ENCODE assay signal across 1 cellular context in the genomic region with DNA sequence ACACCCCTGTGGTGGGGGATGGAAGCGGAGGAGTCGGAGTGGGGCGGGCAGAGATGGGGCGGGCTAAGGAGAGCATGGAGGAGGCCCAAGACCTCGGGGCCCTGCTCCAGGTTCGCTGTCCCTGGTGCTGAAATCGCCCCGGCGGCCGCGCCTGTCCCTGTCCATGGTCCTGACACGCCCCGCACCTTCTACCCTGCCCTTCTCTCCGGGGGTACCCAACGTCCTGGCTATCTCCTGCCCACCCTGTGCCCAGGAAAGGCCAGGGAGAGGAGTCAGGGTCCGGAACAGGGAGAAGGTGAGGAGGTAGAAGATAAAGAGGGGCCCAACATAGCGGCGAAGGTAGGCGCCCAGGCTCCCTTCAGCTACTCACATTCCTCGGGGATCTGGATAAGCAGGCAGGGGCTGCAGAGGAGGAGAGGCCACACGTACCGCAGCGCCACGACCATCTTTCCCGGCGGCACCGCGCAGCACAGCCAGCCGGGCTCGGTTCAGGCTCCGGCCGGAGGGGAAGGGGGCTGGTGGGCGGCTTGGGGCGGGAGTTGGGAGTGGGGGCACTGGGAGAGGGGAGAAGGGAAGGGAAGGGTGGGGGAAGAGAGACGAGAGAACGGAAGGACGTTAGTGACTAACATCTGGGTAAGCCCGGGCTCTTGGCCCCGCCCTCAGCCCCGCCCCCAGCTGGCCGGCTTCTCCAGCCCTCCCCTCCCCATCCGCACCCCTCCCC.
TF ChIP-seq lines count a peak whose summit lies in the region.

No MANE protein-coding gene starts in this region.

TF ChIP-seq in WTC11, 78 proteins besides CTCF, POLR2A, EP300 and RAD21 (continued from another document and continues in another):
- TF ChIP-seq, protein P1, sequence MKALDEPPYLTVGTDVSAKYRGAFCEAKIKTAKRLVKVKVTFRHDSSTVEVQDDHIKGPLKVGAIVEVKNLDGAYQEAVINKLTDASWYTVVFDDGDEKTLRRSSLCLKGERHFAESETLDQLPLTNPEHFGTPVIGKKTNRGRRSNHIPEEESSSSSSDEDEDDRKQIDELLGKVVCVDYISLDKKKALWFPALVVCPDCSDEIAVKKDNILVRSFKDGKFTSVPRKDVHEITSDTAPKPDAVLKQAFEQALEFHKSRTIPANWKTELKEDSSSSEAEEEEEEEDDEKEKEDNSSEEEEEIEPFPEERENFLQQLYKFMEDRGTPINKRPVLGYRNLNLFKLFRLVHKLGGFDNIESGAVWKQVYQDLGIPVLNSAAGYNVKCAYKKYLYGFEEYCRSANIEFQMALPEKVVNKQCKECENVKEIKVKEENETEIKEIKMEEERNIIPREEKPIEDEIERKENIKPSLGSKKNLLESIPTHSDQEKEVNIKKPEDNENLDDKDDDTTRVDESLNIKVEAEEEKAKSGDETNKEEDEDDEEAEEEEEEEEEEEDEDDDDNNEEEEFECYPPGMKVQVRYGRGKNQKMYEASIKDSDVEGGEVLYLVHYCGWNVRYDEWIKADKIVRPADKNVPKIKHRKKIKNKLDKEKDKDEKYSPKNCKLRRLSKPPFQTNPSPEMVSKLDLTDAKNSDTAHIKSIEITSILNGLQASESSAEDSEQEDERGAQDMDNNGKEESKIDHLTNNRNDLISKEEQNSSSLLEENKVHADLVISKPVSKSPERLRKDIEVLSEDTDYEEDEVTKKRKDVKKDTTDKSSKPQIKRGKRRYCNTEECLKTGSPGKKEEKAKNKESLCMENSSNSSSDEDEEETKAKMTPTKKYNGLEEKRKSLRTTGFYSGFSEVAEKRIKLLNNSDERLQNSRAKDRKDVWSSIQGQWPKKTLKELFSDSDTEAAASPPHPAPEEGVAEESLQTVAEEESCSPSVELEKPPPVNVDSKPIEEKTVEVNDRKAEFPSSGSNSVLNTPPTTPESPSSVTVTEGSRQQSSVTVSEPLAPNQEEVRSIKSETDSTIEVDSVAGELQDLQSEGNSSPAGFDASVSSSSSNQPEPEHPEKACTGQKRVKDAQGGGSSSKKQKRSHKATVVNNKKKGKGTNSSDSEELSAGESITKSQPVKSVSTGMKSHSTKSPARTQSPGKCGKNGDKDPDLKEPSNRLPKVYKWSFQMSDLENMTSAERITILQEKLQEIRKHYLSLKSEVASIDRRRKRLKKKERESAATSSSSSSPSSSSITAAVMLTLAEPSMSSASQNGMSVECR (CRISPR knock-in tag; IDR thresholded peaks at IDR 0.05; ENCODE audit: borderline replicate concordance): peak; percentile 100
- TF ChIP-seq, protein P2, sequence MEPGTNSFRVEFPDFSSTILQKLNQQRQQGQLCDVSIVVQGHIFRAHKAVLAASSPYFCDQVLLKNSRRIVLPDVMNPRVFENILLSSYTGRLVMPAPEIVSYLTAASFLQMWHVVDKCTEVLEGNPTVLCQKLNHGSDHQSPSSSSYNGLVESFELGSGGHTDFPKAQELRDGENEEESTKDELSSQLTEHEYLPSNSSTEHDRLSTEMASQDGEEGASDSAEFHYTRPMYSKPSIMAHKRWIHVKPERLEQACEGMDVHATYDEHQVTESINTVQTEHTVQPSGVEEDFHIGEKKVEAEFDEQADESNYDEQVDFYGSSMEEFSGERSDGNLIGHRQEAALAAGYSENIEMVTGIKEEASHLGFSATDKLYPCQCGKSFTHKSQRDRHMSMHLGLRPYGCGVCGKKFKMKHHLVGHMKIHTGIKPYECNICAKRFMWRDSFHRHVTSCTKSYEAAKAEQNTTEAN (CRISPR knock-in tag; IDR thresholded peaks at IDR 0.05): peak; percentile 100
- peak; percentile 99 for TF ChIP-seq KAT7 (CRISPR knock-in tag; IDR thresholded peaks at IDR 0.05; ENCODE audit: borderline replicate concordance)
- peak; percentile 99 for TF ChIP-seq SMAD4 (CRISPR knock-in tag; IDR thresholded peaks at IDR 0.05)
- TF ChIP-seq, protein P3, sequence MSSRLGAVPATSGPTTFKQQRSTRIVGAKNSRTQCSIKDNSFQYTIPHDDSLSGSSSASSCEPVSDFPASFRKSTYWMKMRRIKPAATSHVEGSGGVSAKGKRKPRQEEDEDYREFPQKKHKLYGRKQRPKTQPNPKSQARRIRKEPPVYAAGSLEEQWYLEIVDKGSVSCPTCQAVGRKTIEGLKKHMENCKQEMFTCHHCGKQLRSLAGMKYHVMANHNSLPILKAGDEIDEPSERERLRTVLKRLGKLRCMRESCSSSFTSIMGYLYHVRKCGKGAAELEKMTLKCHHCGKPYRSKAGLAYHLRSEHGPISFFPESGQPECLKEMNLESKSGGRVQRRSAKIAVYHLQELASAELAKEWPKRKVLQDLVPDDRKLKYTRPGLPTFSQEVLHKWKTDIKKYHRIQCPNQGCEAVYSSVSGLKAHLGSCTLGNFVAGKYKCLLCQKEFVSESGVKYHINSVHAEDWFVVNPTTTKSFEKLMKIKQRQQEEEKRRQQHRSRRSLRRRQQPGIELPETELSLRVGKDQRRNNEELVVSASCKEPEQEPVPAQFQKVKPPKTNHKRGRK (CRISPR knock-in tag; IDR thresholded peaks at IDR 0.05; ENCODE audit: borderline replicate concordance): peak; percentile 98
- TF ChIP-seq, protein P4, sequence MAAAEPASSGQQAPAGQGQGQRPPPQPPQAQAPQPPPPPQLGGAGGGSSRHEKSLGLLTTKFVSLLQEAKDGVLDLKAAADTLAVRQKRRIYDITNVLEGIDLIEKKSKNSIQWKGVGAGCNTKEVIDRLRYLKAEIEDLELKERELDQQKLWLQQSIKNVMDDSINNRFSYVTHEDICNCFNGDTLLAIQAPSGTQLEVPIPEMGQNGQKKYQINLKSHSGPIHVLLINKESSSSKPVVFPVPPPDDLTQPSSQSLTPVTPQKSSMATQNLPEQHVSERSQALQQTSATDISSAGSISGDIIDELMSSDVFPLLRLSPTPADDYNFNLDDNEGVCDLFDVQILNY (CRISPR knock-in tag; IDR thresholded peaks at IDR 0.05): peak; percentile 96
- TF ChIP-seq, protein P5, sequence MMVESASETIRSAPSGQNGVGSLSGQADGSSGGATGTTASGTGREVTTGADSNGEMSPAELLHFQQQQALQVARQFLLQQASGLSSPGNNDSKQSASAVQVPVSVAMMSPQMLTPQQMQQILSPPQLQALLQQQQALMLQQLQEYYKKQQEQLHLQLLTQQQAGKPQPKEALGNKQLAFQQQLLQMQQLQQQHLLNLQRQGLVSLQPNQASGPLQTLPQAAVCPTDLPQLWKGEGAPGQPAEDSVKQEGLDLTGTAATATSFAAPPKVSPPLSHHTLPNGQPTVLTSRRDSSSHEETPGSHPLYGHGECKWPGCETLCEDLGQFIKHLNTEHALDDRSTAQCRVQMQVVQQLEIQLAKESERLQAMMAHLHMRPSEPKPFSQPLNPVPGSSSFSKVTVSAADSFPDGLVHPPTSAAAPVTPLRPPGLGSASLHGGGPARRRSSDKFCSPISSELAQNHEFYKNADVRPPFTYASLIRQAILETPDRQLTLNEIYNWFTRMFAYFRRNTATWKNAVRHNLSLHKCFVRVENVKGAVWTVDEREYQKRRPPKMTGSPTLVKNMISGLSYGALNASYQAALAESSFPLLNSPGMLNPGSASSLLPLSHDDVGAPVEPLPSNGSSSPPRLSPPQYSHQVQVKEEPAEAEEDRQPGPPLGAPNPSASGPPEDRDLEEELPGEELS (CRISPR knock-in tag; IDR thresholded peaks at IDR 0.05): peak; percentile 100
- TF ChIP-seq, protein P6, sequence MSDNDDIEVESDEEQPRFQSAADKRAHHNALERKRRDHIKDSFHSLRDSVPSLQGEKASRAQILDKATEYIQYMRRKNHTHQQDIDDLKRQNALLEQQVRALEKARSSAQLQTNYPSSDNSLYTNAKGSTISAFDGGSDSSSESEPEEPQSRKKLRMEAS (CRISPR knock-in tag; IDR thresholded peaks at IDR 0.05): peak; percentile 96
- no peak for TF ChIP-seq RORB (CRISPR knock-in tag; IDR thresholded peaks at IDR 0.05)
- TF ChIP-seq, protein P7, sequence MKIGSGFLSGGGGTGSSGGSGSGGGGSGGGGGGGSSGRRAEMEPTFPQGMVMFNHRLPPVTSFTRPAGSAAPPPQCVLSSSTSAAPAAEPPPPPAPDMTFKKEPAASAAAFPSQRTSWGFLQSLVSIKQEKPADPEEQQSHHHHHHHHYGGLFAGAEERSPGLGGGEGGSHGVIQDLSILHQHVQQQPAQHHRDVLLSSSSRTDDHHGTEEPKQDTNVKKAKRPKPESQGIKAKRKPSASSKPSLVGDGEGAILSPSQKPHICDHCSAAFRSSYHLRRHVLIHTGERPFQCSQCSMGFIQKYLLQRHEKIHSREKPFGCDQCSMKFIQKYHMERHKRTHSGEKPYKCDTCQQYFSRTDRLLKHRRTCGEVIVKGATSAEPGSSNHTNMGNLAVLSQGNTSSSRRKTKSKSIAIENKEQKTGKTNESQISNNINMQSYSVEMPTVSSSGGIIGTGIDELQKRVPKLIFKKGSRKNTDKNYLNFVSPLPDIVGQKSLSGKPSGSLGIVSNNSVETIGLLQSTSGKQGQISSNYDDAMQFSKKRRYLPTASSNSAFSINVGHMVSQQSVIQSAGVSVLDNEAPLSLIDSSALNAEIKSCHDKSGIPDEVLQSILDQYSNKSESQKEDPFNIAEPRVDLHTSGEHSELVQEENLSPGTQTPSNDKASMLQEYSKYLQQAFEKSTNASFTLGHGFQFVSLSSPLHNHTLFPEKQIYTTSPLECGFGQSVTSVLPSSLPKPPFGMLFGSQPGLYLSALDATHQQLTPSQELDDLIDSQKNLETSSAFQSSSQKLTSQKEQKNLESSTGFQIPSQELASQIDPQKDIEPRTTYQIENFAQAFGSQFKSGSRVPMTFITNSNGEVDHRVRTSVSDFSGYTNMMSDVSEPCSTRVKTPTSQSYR (CRISPR knock-in tag; IDR thresholded peaks at IDR 0.05): peak; percentile 99
- TF ChIP-seq MXD4 (CRISPR knock-in tag; IDR thresholded peaks at IDR 0.05; ENCODE audit: borderline replicate concordance): 0 out of 2 replicates have a peak, but pooled peaks have one; percentile 24
- TF ChIP-seq, protein P8, sequence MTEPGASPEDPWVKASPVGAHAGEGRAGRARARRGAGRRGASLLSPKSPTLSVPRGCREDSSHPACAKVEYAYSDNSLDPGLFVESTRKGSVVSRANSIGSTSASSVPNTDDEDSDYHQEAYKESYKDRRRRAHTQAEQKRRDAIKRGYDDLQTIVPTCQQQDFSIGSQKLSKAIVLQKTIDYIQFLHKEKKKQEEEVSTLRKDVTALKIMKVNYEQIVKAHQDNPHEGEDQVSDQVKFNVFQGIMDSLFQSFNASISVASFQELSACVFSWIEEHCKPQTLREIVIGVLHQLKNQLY (CRISPR knock-in tag; IDR thresholded peaks at IDR 0.05): peak; percentile 97
- peak; percentile 72 for TF ChIP-seq NFYB (CRISPR knock-in tag; conservative IDR thresholded peaks at IDR 0.05; ENCODE audit: low read depth)
- peak; percentile 99 for TF ChIP-seq ESRRA (CRISPR knock-in tag; IDR thresholded peaks at IDR 0.05; ENCODE audit: borderline replicate concordance)
- TF ChIP-seq SOX15 (CRISPR knock-in tag; IDR thresholded peaks at IDR 0.05): no peak
- TF ChIP-seq, protein P9, sequence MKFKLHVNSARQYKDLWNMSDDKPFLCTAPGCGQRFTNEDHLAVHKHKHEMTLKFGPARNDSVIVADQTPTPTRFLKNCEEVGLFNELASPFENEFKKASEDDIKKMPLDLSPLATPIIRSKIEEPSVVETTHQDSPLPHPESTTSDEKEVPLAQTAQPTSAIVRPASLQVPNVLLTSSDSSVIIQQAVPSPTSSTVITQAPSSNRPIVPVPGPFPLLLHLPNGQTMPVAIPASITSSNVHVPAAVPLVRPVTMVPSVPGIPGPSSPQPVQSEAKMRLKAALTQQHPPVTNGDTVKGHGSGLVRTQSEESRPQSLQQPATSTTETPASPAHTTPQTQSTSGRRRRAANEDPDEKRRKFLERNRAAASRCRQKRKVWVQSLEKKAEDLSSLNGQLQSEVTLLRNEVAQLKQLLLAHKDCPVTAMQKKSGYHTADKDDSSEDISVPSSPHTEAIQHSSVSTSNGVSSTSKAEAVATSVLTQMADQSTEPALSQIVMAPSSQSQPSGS (CRISPR knock-in tag; IDR thresholded peaks at IDR 0.05; ENCODE audit: borderline replicate concordance, low read depth): peak; percentile 95
- TF ChIP-seq, protein P10, sequence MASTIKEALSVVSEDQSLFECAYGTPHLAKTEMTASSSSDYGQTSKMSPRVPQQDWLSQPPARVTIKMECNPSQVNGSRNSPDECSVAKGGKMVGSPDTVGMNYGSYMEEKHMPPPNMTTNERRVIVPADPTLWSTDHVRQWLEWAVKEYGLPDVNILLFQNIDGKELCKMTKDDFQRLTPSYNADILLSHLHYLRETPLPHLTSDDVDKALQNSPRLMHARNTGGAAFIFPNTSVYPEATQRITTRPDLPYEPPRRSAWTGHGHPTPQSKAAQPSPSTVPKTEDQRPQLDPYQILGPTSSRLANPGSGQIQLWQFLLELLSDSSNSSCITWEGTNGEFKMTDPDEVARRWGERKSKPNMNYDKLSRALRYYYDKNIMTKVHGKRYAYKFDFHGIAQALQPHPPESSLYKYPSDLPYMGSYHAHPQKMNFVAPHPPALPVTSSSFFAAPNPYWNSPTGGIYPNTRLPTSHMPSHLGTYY (CRISPR knock-in tag; IDR thresholded peaks at IDR 0.05): no peak
- peak; percentile 80 for TF ChIP-seq ZNF121 (CRISPR knock-in tag; IDR thresholded peaks at IDR 0.05)
- no peak for TF ChIP-seq JAZF1 (CRISPR knock-in tag; IDR thresholded peaks at IDR 0.05)
- TF ChIP-seq TP53 (CRISPR knock-in tag; IDR thresholded peaks at IDR 0.05): peak; percentile 99
- peak; percentile 99 for TF ChIP-seq RELA (CRISPR knock-in tag; IDR thresholded peaks at IDR 0.05; ENCODE audit: borderline replicate concordance)
- TF ChIP-seq TEAD1 (CRISPR knock-in tag; IDR thresholded peaks at IDR 0.05): peak; percentile 100
- peak; percentile 100 for TF ChIP-seq FOXP1 (CRISPR knock-in tag; IDR thresholded peaks at IDR 0.05; ENCODE audit: borderline replicate concordance)
- TF ChIP-seq, protein P11, sequence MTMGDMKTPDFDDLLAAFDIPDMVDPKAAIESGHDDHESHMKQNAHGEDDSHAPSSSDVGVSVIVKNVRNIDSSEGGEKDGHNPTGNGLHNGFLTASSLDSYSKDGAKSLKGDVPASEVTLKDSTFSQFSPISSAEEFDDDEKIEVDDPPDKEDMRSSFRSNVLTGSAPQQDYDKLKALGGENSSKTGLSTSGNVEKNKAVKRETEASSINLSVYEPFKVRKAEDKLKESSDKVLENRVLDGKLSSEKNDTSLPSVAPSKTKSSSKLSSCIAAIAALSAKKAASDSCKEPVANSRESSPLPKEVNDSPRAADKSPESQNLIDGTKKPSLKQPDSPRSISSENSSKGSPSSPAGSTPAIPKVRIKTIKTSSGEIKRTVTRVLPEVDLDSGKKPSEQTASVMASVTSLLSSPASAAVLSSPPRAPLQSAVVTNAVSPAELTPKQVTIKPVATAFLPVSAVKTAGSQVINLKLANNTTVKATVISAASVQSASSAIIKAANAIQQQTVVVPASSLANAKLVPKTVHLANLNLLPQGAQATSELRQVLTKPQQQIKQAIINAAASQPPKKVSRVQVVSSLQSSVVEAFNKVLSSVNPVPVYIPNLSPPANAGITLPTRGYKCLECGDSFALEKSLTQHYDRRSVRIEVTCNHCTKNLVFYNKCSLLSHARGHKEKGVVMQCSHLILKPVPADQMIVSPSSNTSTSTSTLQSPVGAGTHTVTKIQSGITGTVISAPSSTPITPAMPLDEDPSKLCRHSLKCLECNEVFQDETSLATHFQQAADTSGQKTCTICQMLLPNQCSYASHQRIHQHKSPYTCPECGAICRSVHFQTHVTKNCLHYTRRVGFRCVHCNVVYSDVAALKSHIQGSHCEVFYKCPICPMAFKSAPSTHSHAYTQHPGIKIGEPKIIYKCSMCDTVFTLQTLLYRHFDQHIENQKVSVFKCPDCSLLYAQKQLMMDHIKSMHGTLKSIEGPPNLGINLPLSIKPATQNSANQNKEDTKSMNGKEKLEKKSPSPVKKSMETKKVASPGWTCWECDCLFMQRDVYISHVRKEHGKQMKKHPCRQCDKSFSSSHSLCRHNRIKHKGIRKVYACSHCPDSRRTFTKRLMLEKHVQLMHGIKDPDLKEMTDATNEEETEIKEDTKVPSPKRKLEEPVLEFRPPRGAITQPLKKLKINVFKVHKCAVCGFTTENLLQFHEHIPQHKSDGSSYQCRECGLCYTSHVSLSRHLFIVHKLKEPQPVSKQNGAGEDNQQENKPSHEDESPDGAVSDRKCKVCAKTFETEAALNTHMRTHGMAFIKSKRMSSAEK (CRISPR knock-in tag; IDR thresholded peaks at IDR 0.05; ENCODE audit: borderline replicate concordance): no peak
- peak; percentile 99 for TF ChIP-seq TEAD4 (CRISPR knock-in tag; IDR thresholded peaks at IDR 0.05)
- 0 out of 2 replicates have a peak, but pooled peaks have one; percentile 53 for TF ChIP-seq ZNF416 (CRISPR knock-in tag; IDR thresholded peaks at IDR 0.05)
- TF ChIP-seq ZNF219 (CRISPR knock-in tag; IDR thresholded peaks at IDR 0.05; ENCODE audit: borderline replicate concordance): peak; percentile 99
